Comparison of ENCODE assay signal across 23 cellular contexts in the genomic region with DNA sequence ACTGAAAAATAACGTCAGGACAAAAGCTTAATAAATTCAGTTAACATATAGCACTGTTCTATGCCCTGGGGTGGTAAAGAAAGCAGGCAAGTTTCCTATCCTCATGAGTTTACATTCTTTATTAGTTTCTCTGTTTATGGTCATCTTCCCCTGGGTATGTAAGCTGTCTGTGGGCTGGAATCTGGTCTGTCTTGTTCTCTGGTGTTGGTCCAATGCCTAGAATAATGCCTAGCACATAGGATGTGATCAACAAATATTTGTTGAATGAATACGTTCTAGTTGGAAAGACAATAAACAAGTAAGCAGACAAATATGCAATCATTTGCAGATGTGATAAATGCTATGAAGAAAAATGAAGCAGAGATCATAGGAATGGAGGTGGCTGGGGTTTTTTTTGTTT.
"Had no signal": no experiment of that assay in that cellular context is flagged by ENCODE, and none has a peak within 500 bp of the region (broad histone marks: within the 10 kb centered on the region; RNA-seq: fewer than 3 reads in every experiment).

No MANE protein-coding gene starts in this region.

- H3K9me3 Mint-ChIP-seq: activated naive CD8-positive, alpha-beta T cell treated with anti-CD3 and anti-CD28 coated beads for 36 hours; activated T-cell treated with anti-CD3 and anti-CD28 coated beads, Interleukin-2, amount 50 U/mL, for 4 hours; activated T-helper 2 cell treated with anti-CD3 and anti-CD28 coated beads, Interferon-gamma antibody, Interleukin-2, Interleukin-4, amounts not matched to agents 10 μg/mL and 5 μg/mL and 100 μg/mL, durations not matched to agents 14 hours and 24 hours and 36 hours; endodermal cell; memory B cell; natural killer cell treated with Interleukin-12 subunit alpha and Interleukin-12 subunit beta and Interleukin-15 and Interleukin-18, amount 100 ng/mL, for 72 hours had no signal

- H3K27ac Mint-ChIP-seq: activated naive CD8-positive, alpha-beta T cell treated with anti-CD3 and anti-CD28 coated beads for 36 hours; activated T-helper 2 cell treated with anti-CD3 and anti-CD28 coated beads, Interferon-gamma antibody, Interleukin-2, Interleukin-4, amounts not matched to agents 10 μg/mL and 5 μg/mL and 100 μg/mL, durations not matched to agents 14 hours and 24 hours and 36 hours; endodermal cell; memory B cell; natural killer cell treated with Interleukin-12 subunit alpha and Interleukin-12 subunit beta and Interleukin-15 and Interleukin-18, amount 100 ng/mL, for 72 hours had no signal

- FAIRE-seq: islet of Langerhans had no signal

- H3K36me3 ChIP-seq: cardiac muscle cell, gastroesophageal sphincter, ovary, right atrium auricular region, upper lobe of right lung, WERI-Rb-1 had no signal

- H3K4me3 ChIP-seq: cardiac muscle cell, gastroesophageal sphincter, ovary, psoas muscle, right atrium auricular region, upper lobe of right lung had no signal

- H3K4me3 Mint-ChIP-seq: activated naive CD8-positive, alpha-beta T cell treated with anti-CD3 and anti-CD28 coated beads for 36 hours; activated T-cell treated with anti-CD3 and anti-CD28 coated beads, Interleukin-2, amount 50 U/mL, for 4 hours; endodermal cell; memory B cell; natural killer cell treated with Interleukin-12 subunit alpha and Interleukin-12 subunit beta and Interleukin-15 and Interleukin-18, amount 100 ng/mL, for 72 hours had no signal

- DNase-seq: activated CD4-positive, CD25-positive, alpha-beta regulatory T cell treated with anti-CD3 and anti-CD28 coated beads, Interleukin-2, amount 50 U/mL, for 72 hours; activated CD8-positive, alpha-beta memory T cell treated with anti-CD3 and anti-CD28 coated beads, Interleukin-2, amount 50 U/mL, for 4 hours; activated naive CD4-positive, alpha-beta T cell; activated naive CD8-positive, alpha-beta T cell treated with anti-CD3 and anti-CD28 coated beads for 36 hours; activated T-cell treated with anti-CD3 and anti-CD28 coated beads, Interleukin-2, amount 50 U/mL, for 4 hours; cortex of kidney; endodermal cell; head of caudate nucleus; left cardiac atrium; ovary; psoas muscle; stimulated activated CD4-positive, alpha-beta T cell treated with anti-CD3 and anti-CD28 coated beads, Interleukin-12 subunit alpha, Interleukin-12 subunit beta, amount 100 ng/mL, for 4 hours; stimulated activated CD4-positive, alpha-beta T cell treated with anti-CD3 and anti-CD28 coated beads, Interleukin-4, amount 100 ng/mL, for 4 hours; stimulated activated naive CD8-positive, alpha-beta T cell treated with anti-CD3 and anti-CD28 coated beads, Interleukin-15, Interleukin-2, amounts not matched to agents 100 U/mL and 50 U/mL, for 24 hours; upper lobe of right lung; WERI-Rb-1 had no signal

- H3K27ac ChIP-seq: cardiac muscle cell, gastroesophageal sphincter, ovary, psoas muscle, right atrium auricular region, upper lobe of right lung, WERI-Rb-1 had no signal

- ATAC-seq: activated T-cell treated with anti-CD3 and anti-CD28 coated beads, Interleukin-2, amount 50 U/mL, for 4 hours; gastroesophageal sphincter; left cardiac atrium; natural killer cell treated with Interleukin-12 subunit alpha and Interleukin-12 subunit beta and Interleukin-15 and Interleukin-18, amount 100 ng/mL, for 72 hours; psoas muscle; stimulated activated naive CD8-positive, alpha-beta T cell treated with anti-CD3 and anti-CD28 coated beads, Interleukin-15, Interleukin-2, amounts not matched to agents 100 U/mL and 50 U/mL, for 24 hours; upper lobe of right lung had no signal

- H3K27me3 ChIP-seq: cardiac muscle cell, gastroesophageal sphincter, ovary, right atrium auricular region had no signal

- H3K36me3 Mint-ChIP-seq: activated naive CD8-positive, alpha-beta T cell treated with anti-CD3 and anti-CD28 coated beads for 36 hours; memory B cell; natural killer cell treated with Interleukin-12 subunit alpha and Interleukin-12 subunit beta and Interleukin-15 and Interleukin-18, amount 100 ng/mL, for 72 hours had no signal

- H3K4me1 Mint-ChIP-seq: activated naive CD8-positive, alpha-beta T cell treated with anti-CD3 and anti-CD28 coated beads for 36 hours had no signal

- H3K9me3 ChIP-seq: gastroesophageal sphincter, ovary, psoas muscle, right atrium auricular region, upper lobe of right lung had no signal

- H3K4me1 ChIP-seq: gastroesophageal sphincter, psoas muscle, upper lobe of right lung had no signal
